In genomic region chr16:68244481-68244902, GRCh38 we compare ENCODE assay signal across 8 cellular contexts. TPM values are rescaled to one million over a fixed set of nuclear protein-coding genes. Genes with fewer than 3 reads are reported as not detected.
DNase-seq lines count a peak whose midpoint lies in the region; ATAC-seq and TF ChIP-seq lines count a peak whose summit lies in the region.

No MANE protein-coding gene starts in this region.

- H3K36me3 Mint-ChIP-seq in naive B cell, result peaks cover 0 to 3% of the 10 kb centered on the region in 2 donors

- H3K27ac Mint-ChIP-seq in naive B cell, result peak overlapping the region in 2 of 6 donors; percentile 54 to 84

- peaks cover 35 to 45% (median 40%) of the 10 kb centered on the region in 3 donors for H3K4me1 Mint-ChIP-seq in naive B cell

- peak; percentile 1 for ATAC-seq in HG03354 (IDR thresholded peaks at IDR 0.05; ENCODE audit: poor library complexity, severe bottlenecking, unreplicated experiment)
- ATAC-seq in naive B cell (ENCODE audit: low read depth in 2 of 2), result no peak
- no peak for ATAC-seq in GM21786 (IDR thresholded peaks at IDR 0.05; ENCODE audit: unreplicated experiment)
- ATAC-seq in GM21619 (IDR thresholded peaks at IDR 0.05; ENCODE audit: unreplicated experiment), result no peak

- H3K9me3 Mint-ChIP-seq in naive B cell, result no peaks in the 10 kb centered on the region

- no peak for TF ChIP-seq CTCF in AG10803 (conservative IDR thresholded peaks at IDR 0.05; ENCODE audit: low read length)

- H3K27me3 Mint-ChIP-seq in naive B cell, result no peaks in the 10 kb centered on the region

- H3K4me3 ChIP-seq in AG10803 (ENCODE audit: low read length), result peak overlapping the region; percentile 98

- H3K4me3 Mint-ChIP-seq in naive B cell, result peak overlapping the region; percentile 98 to 100 (median 98)

- peak overlapping the region; percentile 78 for H3K27ac ChIP-seq in caudate nucleus (ENCODE audit: low read depth, low read length)

- DNase-seq in AG10803 (ENCODE audit: low read depth) (no peak), caudate nucleus (lab: John Stamatoyannopoulos, UW) (no peak), naive B cell (no peak), Kasumi-1 (lab: John Stamatoyannopoulos, UW) (no peak), HT-29 (ENCODE audit: low spot score) (no peak)

RNA-seq across cellular contexts. Expression of gene PLA2G15, which starts 0.7 kb away (rescaled TPM):
- 1 to 10 TPM in 5 of 6 donors, not detected in 1; 4.3 to 9.8 (median 5.8) TPM for polyA plus RNA-seq in naive B cell (ENCODE audit: low read depth in 6 of 6)
- total RNA-seq in HT-29 (2014; rRNA removed; shearing (Covaris generic)), result 15.9 and 18.6 TPM in 2 replicates

RNA-seq across cellular contexts. Expression of gene ESRP2, which starts 8.6 kb away (rescaled TPM):
- 1 to 10 TPM in 2 of 6 donors, under 1 TPM in 3, not detected in 1; 0.32 to 2.8 (median 0.87) TPM for polyA plus RNA-seq in naive B cell (ENCODE audit: low read depth in 6 of 6)
- total RNA-seq in HT-29 (2014; rRNA removed; shearing (Covaris generic)), result 104 and 122 TPM in 2 replicates

RNA-seq across cellular contexts. Expression of gene SLC7A6, which starts 19.8 kb away (rescaled TPM):
- 10 to 100 TPM in 5 of 6 donors, 1 to 10 TPM in 1; 6.5 to 16.4 (median 13.5) TPM for polyA plus RNA-seq in naive B cell (ENCODE audit: low read depth in 6 of 6)
- 43.2 and 53.7 TPM in 2 replicates for total RNA-seq in HT-29 (2014; rRNA removed; shearing (Covaris generic))
